Comparison of ENCODE assay signal across 11 cellular contexts in the genomic region with DNA sequence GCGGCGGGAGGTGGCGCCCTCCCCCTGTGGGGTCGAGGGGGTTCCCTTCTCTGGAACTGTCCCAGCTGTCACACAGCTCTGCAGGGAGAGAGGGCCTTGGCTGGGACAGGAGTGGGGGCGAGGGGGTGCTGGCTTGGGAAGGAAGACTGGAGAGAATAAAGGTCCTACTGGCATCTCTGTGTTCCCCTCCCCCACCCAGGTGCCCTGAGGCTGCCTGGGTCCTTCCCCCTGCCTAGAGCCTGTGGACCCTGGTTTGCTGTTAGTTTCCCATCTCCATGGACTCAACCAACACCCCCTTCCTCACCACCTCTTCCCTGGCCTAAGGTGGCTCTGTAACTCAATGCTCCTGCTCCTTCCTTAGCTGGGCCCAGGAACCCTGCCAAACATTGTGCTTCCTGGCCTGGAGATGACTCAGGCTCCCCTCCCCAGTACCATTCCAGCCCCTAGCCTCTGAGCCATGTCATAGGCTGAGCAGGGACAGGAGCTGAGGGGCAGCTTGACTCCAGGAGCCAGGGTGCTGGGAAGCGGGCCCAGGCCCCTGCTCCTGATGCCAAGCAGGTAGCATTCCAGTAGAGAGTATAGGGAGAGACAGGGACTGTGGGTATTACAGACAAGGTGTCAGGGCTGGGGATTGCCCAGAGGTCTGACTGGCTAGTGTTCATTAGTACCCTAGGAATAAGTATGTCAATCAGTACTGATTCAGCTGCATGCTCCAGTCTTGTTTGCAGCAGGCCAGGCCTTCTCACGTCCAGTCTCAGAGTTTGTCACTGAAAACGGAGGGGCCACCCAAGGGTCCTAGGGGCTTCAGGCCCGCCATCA.
DNase-seq lines count a peak whose midpoint lies in the region; ATAC-seq and TF ChIP-seq lines count a peak whose summit lies in the region.
"Had no signal": no experiment of that assay in that cellular context is flagged by ENCODE, and none has a peak within 500 bp of the region (broad histone marks: within the 10 kb centered on the region; RNA-seq: fewer than 3 reads in every experiment).

No MANE protein-coding gene starts in this region.

- H3K36me3 ChIP-seq in adipocyte (ENCODE audit: control insufficient read depth, insufficient read depth, low read length, severe bottlenecking) (no peaks in the 10 kb centered on the region), heart right ventricle (no peaks in the 10 kb centered on the region)

- no peak overlapping the region for H3K9ac ChIP-seq in adipocyte (ENCODE audit: low read length)

- intact Hi-C loops in heart right ventricle (cut with DNase I), result loop anchor here in 5 of 10 donors (5.0 to 10.0 kb wide), 4 partner anchors 32 to 97 kb away; no protein-coding TSS in a partner anchor

- peaks cover 14% of the 10 kb centered on the region for H3K27me3 ChIP-seq in adipocyte (replicated peaks; ENCODE audit: control insufficient read depth, insufficient read depth, low read length)
- H3K27me3 ChIP-seq in heart right ventricle, result peaks cover 0 to 7% (median 0%) of the 10 kb centered on the region in 7 donors

- no peaks in the 10 kb centered on the region for H3K9me3 ChIP-seq in adipocyte (ENCODE audit: control insufficient read depth, low read length)
- no peaks in the 10 kb centered on the region for H3K9me3 ChIP-seq in heart right ventricle

- TF ChIP-seq CTCF in heart right ventricle (IDR thresholded peaks at IDR 0.05), result no peak
- TF ChIP-seq CTCF in retinal pigment epithelial cell (conservative IDR thresholded peaks at IDR 0.05; ENCODE audit: low read depth, low read length), result no peak

- H3K4me3 ChIP-seq in adipocyte (ENCODE audit: low read length) (no peak overlapping the region), heart right ventricle (no peak overlapping the region), retinal pigment epithelial cell (ENCODE audit: low read length) (no peak overlapping the region)

- H3K27ac ChIP-seq in heart right ventricle, result peak overlapping the region in 9 of 10 donors; percentile 14 to 83 (median 60)
- H3K27ac ChIP-seq: VCaP had no signal

- peaks cover 35% of the 10 kb centered on the region for H3K4me1 ChIP-seq in adipocyte (ENCODE audit: control insufficient read depth, insufficient read depth, low read length)
- peaks cover 0 to 53% (median 20%) of the 10 kb centered on the region in 9 donors for H3K4me1 ChIP-seq in heart right ventricle

- DNase-seq in H4 (ENCODE audit: low spot score), result peak; percentile 84
- peak; percentile 58 for DNase-seq in adipocyte (ENCODE audit: low read depth)
- peak; percentile 29 to 46 for DNase-seq in heart right ventricle
- DNase-seq in retinal pigment epithelial cell (ENCODE audit: low read depth), result peak; percentile 46
- DNase-seq in T1000 (lab: John Stamatoyannopoulos, UW), result no peak
- DNase-seq in NCI-H1694 treated with DMSO at 0.1 percent for 48 hours (lab: John Stamatoyannopoulos, UW), result no peak
- no peak for DNase-seq in globus pallidus (ENCODE audit: low spot score)
- DNase-seq: activated effector memory CD4-positive, alpha-beta T cell treated with anti-CD3 and anti-CD28 coated beads, Interleukin-2, amount 50 U/mL, for 16 hours; naive B cell had no signal

- peak in 7 of 8 donors; percentile 56 to 79 (median 74) for ATAC-seq in heart right ventricle
- ATAC-seq in HG03095 (IDR thresholded peaks at IDR 0.05; ENCODE audit: unreplicated experiment), result no peak

- 81 to 84% methylated on average over 8 of the region's 9 CpGs for WGBS in heart right ventricle, 2 donors

Comparison
In these comparisons a context has a peak if more than half of its experiments do, and no peak if none do; other contexts are left out.
1. DNase-seq: peak in H4 (single experiment), adipocyte (single experiment), heart right ventricle (2 of 2) and retinal pigment epithelial cell (single experiment); none in T1000 (single experiment), NCI-H1694 treated with DMSO at 0.1 percent for 48 hours (single experiment) and globus pallidus (single experiment).